20 cellular contexts compared by ENCODE assay signal in genomic region chr4:113921089-113921842, GRCh38. TPM values are rescaled to one million over a fixed set of nuclear protein-coding genes. Genes with fewer than 3 reads are reported as not detected.
DNase-seq lines count a peak whose midpoint lies in the region; ATAC-seq, FAIRE-seq and TF ChIP-seq lines count a peak whose summit lies in the region.
"Had no signal": no experiment of that assay in that cellular context is flagged by ENCODE, and none has a peak within 500 bp of the region (broad histone marks: within the 10 kb centered on the region; RNA-seq: fewer than 3 reads in every experiment).

No MANE protein-coding gene starts in this region.

- H3K4me1 ChIP-seq in Caco-2 (peaks cover 25% of the 10 kb centered on the region), HepG2 (ENCODE audit: insufficient read depth, low read length) (no peaks in the 10 kb centered on the region), right cardiac atrium (ENCODE audit: control insufficient read depth, insufficient read depth, low read length) (no peaks in the 10 kb centered on the region)
- H3K4me1 ChIP-seq: foreskin keratinocyte had no signal

- H3K9me3 ChIP-seq in Caco-2 (no peaks in the 10 kb centered on the region), HepG2 (ENCODE audit: low read length) (no peaks in the 10 kb centered on the region), right cardiac atrium (ENCODE audit: control insufficient read depth, low read length) (no peaks in the 10 kb centered on the region), T-helper 17 cell (ENCODE audit: control insufficient read depth, low read length, poor library complexity, severe bottlenecking) (no peaks in the 10 kb centered on the region)
- H3K9me3 ChIP-seq: mucosa of descending colon, ovary, tibial artery had no signal

- H3K36me3 ChIP-seq in Caco-2 (ENCODE audit: control insufficient read depth, insufficient read depth, low read length): no peaks in the 10 kb centered on the region
- H3K36me3 ChIP-seq in HepG2 (replicated peaks in 1 of 2; ENCODE audit: control insufficient read depth in 1 of 2, insufficient read depth in 2 of 2, low read length in 2 of 2): no peaks in the 10 kb centered on the region
- H3K36me3 ChIP-seq: ovary, tibial artery had no signal

- no peak for TF ChIP-seq EP300 in HepG2 (IDR thresholded peaks at IDR 0.05; ENCODE audit: low read depth in 2 of 2, low read length in 2 of 2)
- no peak for TF ChIP-seq EP300 in HepG2 (CRISPR knock-in tag; IDR thresholded peaks at IDR 0.05; ENCODE audit: borderline replicate concordance)

- no peak for ATAC-seq in HepG2
- no peak for ATAC-seq in right cardiac atrium
- no peak for ATAC-seq in T-helper 17 cell
- ATAC-seq: foreskin keratinocyte, HCT116, mucosa of descending colon had no signal

- no peak overlapping the region for H3K4me3 ChIP-seq in Caco-2 (ENCODE audit: low read depth, low read length)
- H3K4me3 ChIP-seq in HepG2 (replicated peaks in 1 of 3; ENCODE audit: insufficient read depth in 1 of 3, low read depth in 2 of 3, low read length in 3 of 3): no peak overlapping the region
- no peak overlapping the region for H3K4me3 ChIP-seq in right cardiac atrium (ENCODE audit: low read length)
- H3K4me3 ChIP-seq: mucosa of descending colon, ovary, tibial artery had no signal

- H3K27me3 Mint-ChIP-seq in Caco-2 (ENCODE audit: insufficient read depth, unreplicated experiment) (no peaks in the 10 kb centered on the region), HFFc6 (ENCODE audit: insufficient read depth) (no peaks in the 10 kb centered on the region), chondrocyte (ENCODE audit: low read depth) (no peaks in the 10 kb centered on the region), T-helper 17 cell (peaks cover 5% of the 10 kb centered on the region)
- H3K27me3 Mint-ChIP-seq: activated naive CD8-positive, alpha-beta T cell had no signal

- no peak for TF ChIP-seq POLR2A in HepG2 (IDR thresholded peaks at IDR 0.05; ENCODE audit: insufficient read depth in 1 of 2, low read depth in 2 of 2, low read length in 2 of 2)

- CTCF ChIA-PET in Caco-2 (lab: Charles Lee) (no interaction called here), HepG2 (lab: Yijun Ruan, JAX; ENCODE audit: low intra/inter-chr PET ratio, low total read pairs) (no interaction called here)

- DNase-seq in Caco-2 (peak in 1 of 2 experiments; percentile 10), HFFc6 (no peak), chondrocyte (ENCODE audit: low spot score) (no peak), HepG2 (ENCODE audit: low spot score) (no peak), T-helper 9 cell (no peak), right cardiac atrium (no peak), iPS-NIHi7 (ENCODE audit: extremely low spot score) (no peak), T-helper 17 cell (no peak)
- DNase-seq: activated CD8-positive, alpha-beta memory T cell treated with anti-CD3 and anti-CD28 coated beads, Interleukin-2, amount 50 U/mL, for 4 hours; cortex of kidney; immature natural killer cell; mucosa of descending colon; NCI-H2171 treated with DMSO at 0.1 percent for 48 hours; ovary; stimulated activated CD4-positive, alpha-beta T cell treated with anti-CD3 and anti-CD28 coated beads, Interleukin-15, amount 100 ng/mL, for 24 hours; tibial artery had no signal

- H3K27me3 ChIP-seq in Caco-2 (replicated peaks; ENCODE audit: control insufficient read depth, insufficient read depth, low read length) (no peaks in the 10 kb centered on the region), HepG2 (ENCODE audit: control insufficient read depth in 1 of 2, insufficient read depth in 2 of 2, low read length in 2 of 2) (no peaks in the 10 kb centered on the region), right cardiac atrium (ENCODE audit: control insufficient read depth, insufficient read depth) (no peaks in the 10 kb centered on the region)
- H3K27me3 ChIP-seq: foreskin keratinocyte, ovary, tibial artery had no signal

- peaks cover 5% of the 10 kb centered on the region for H3K36me3 Mint-ChIP-seq in Caco-2 (ENCODE audit: insufficient read depth, unreplicated experiment)
- H3K36me3 Mint-ChIP-seq in HFFc6 (ENCODE audit: low read depth): peaks cover 7% of the 10 kb centered on the region
- peaks cover 4% of the 10 kb centered on the region for H3K36me3 Mint-ChIP-seq in chondrocyte (ENCODE audit: low read depth)
- H3K36me3 Mint-ChIP-seq in T-helper 17 cell (ENCODE audit: low read depth): peaks cover 5% of the 10 kb centered on the region
- H3K36me3 Mint-ChIP-seq: activated naive CD8-positive, alpha-beta T cell; immature natural killer cell had no signal

- H3K79me2 ChIP-seq in HepG2 (ENCODE audit: insufficient read depth, low read length): no peaks in the 10 kb centered on the region

- no peak overlapping the region for H3K27ac ChIP-seq in HepG2 (ENCODE audit: extremely low read length, insufficient read depth, low read length)
- H3K27ac ChIP-seq in right cardiac atrium (ENCODE audit: low read length): no peak overlapping the region
- H3K27ac ChIP-seq: foreskin keratinocyte, ovary, tibial artery, VCaP had no signal

- intact Hi-C loops in Caco-2 (cut with micrococcal nuclease; ENCODE audit: unreplicated experiment) (loop anchor here (1.0 kb wide), 1 partner anchor 38 kb away; no protein-coding TSS in a partner anchor), HepG2 (cut with micrococcal nuclease; ENCODE audit: unreplicated experiment) (no loop called here), right cardiac atrium (cut with DNase I) (no loop called here)

- H4K20me1 ChIP-seq in HepG2 (ENCODE audit: insufficient read depth, low read length): no peaks in the 10 kb centered on the region

- peak overlapping the region; percentile 34 for H3K27ac Mint-ChIP-seq in Caco-2 (ENCODE audit: unreplicated experiment)
- H3K27ac Mint-ChIP-seq in HFFc6: peak overlapping the region; percentile 56
- H3K27ac Mint-ChIP-seq in chondrocyte (ENCODE audit: unreplicated experiment): peak overlapping the region; percentile 68
- no peak overlapping the region for H3K27ac Mint-ChIP-seq in T-helper 17 cell
- H3K27ac Mint-ChIP-seq: activated naive CD8-positive, alpha-beta T cell; immature natural killer cell had no signal

- H3K4me3 Mint-ChIP-seq in Caco-2 (ENCODE audit: unreplicated experiment) (no peak overlapping the region), HFFc6 (no peak overlapping the region), chondrocyte (ENCODE audit: unreplicated experiment) (no peak overlapping the region), T-helper 17 cell (no peak overlapping the region)
- H3K4me3 Mint-ChIP-seq: activated naive CD8-positive, alpha-beta T cell; immature natural killer cell had no signal

- POLR2A ChIA-PET in Caco-2 (lab: Charles Lee): interaction anchor here (0.9 kb wide), 1 partner anchor 117 kb away, joined by 4 read pairs; no protein-coding TSS in a partner anchor
- POLR2A ChIA-PET in HepG2 (lab: Yijun Ruan, JAX): no interaction called here

- TF ChIP-seq CTCF in Caco-2 (IDR thresholded peaks at IDR 0.05; ENCODE audit: insufficient read depth in 1 of 2, low read depth in 1 of 2, low read length in 1 of 2, severe bottlenecking in 1 of 2, unreplicated experiment in 1 of 2) (no peak), HFFc6 (IDR thresholded peaks at IDR 0.05) (no peak), chondrocyte (IDR thresholded peaks at IDR 0.05) (no peak), HepG2 (CRISPR knock-in tag; IDR thresholded peaks at IDR 0.05) (no peak)

- H3K4me2 ChIP-seq in HepG2 (ENCODE audit: low read depth, low read length): no peak overlapping the region

- H3K9me3 Mint-ChIP-seq in Caco-2 (ENCODE audit: unreplicated experiment) (no peaks in the 10 kb centered on the region), HFFc6 (no peaks in the 10 kb centered on the region), chondrocyte (ENCODE audit: low read depth) (no peaks in the 10 kb centered on the region)
- H3K9me3 Mint-ChIP-seq: immature natural killer cell had no signal

- H3K4me1 Mint-ChIP-seq in Caco-2 (ENCODE audit: low read depth, unreplicated experiment) (peaks cover 7% of the 10 kb centered on the region), HFFc6 (ENCODE audit: low read depth) (peaks cover 40% of the 10 kb centered on the region), chondrocyte (ENCODE audit: low read depth) (peaks cover 60% of the 10 kb centered on the region), T-helper 17 cell (peaks cover 6% of the 10 kb centered on the region)
- H3K4me1 Mint-ChIP-seq: immature natural killer cell had no signal

- in situ Hi-C loops in HepG2 (cut with HindIII; ENCODE audit: extremely low pct_ligation_motif_present, low pct_unique_long_range_greater_than_20kb): no loop called here

- BruUV-seq in Caco-2 (replicated peaks; lab: Mats Ljungman, UMichigan) (no TSS peak), HepG2 (replicated peaks; lab: Mats Ljungman, UMichigan) (no TSS peak)

- 0% methylated on average over 3 of the region's 3 CpGs for WGBS in HepG2 (ENCODE audit: low lambda C conversion rate)
- WGBS in right cardiac atrium: 71% methylated on average over 3 of the region's 3 CpGs

- H2AFZ ChIP-seq in HepG2 (ENCODE audit: low read length): no peak overlapping the region

- TF ChIP-seq RAD21 in HepG2 (CRISPR knock-in tag; IDR thresholded peaks at IDR 0.05): no peak

- H3K9ac ChIP-seq in HepG2 (ENCODE audit: insufficient read depth, low read depth, low read length): no peak overlapping the region

- no peak for FAIRE-seq in HepG2 (lab: Jason Lieb, UNC)

RNA-seq across cellular contexts. Expression of gene ARSJ, which starts 58.2 kb away (rescaled TPM):
- total RNA-seq in Caco-2 (2022): 7.3 and 10.1 TPM in 2 replicates
- total RNA-seq in HFFc6 (2021; fragmentation: NEBNext Ultra II Directional; extraction: Animal tissue kit (Norgen Biotek cat#: 25700)): 10 to 100 TPM; 33.4 to 40.6 (median 36.1) TPM
- total RNA-seq in chondrocyte: 38.8 to 80.9 TPM (median 77.7 TPM) in 3 replicates
- total RNA-seq in HepG2 (2016; rRNA removed; fragmentation: Illumina TruSeq; extraction: Trizol): not detected in 2 replicates
- not detected in 2 replicates for total RNA-seq in HepG2 (2016; cell fraction: cytosol; rRNA removed; fragmentation: Illumina TruSeq; extraction: Trizol; ENCODE audit: low read depth)
- total RNA-seq in HepG2 (2016; cell fraction: insoluble cytoplasmic fraction; rRNA removed; fragmentation: Illumina TruSeq; extraction: Trizol): not detected in 2 replicates
- total RNA-seq in HepG2 (2016; cell fraction: membrane; rRNA removed; fragmentation: Illumina TruSeq; extraction: Trizol): not detected in 2 replicates
- not detected in 2 replicates for total RNA-seq in HepG2 (2016; cell fraction: nucleus; rRNA removed; fragmentation: Illumina TruSeq; extraction: Trizol)
- not detected in 2 replicates for polyA plus RNA-seq in HepG2 (2011; rRNA removed)
- 0.04 TPM in 1 of 2 replicates, not detected in the other for polyA plus RNA-seq in HepG2 (2011; cell fraction: cytosol; rRNA removed)
- not detected in 2 replicates for polyA plus RNA-seq in HepG2 (2011; cell fraction: nucleus; rRNA removed)
- not detected in 2 replicates for polyA plus RNA-seq in HepG2 (2012)
- polyA plus RNA-seq in HepG2 (2016; cell fraction: cytosol; fragmentation: Illumina TruSeq; extraction: Trizol; ENCODE audit: low read depth): not detected in 2 replicates
- not detected in 2 replicates for polyA plus RNA-seq in HepG2 (2016; cell fraction: insoluble cytoplasmic fraction; fragmentation: Illumina TruSeq; extraction: Trizol; ENCODE audit: low read depth)
- not detected in 2 replicates for polyA plus RNA-seq in HepG2 (2016; cell fraction: membrane; fragmentation: Illumina TruSeq; extraction: Trizol; ENCODE audit: low read depth)
- polyA plus RNA-seq in HepG2 (2016; cell fraction: nucleus; fragmentation: Illumina TruSeq; extraction: Trizol; ENCODE audit: insufficient read depth, low read depth): not detected in 2 replicates
- polyA minus RNA-seq in HepG2 (2011; rRNA and poly(A)+ RNA removed; ENCODE audit: low replicate concordance): 1.8 TPM in 1 of 2 replicates, not detected in the other
- not detected in 2 replicates for polyA minus RNA-seq in HepG2 (2011; cell fraction: cytosol; rRNA and poly(A)+ RNA removed)
- not detected in 2 replicates for polyA minus RNA-seq in HepG2 (2011; cell fraction: nucleus; rRNA and poly(A)+ RNA removed)
- total RNA-seq in right cardiac atrium: 1 to 10 TPM; 4.6 to 8.7 (median 5.9) TPM
- polyA plus RNA-seq in right cardiac atrium: 1.8 TPM
- total RNA-seq in T-helper 17 cell: under 1 TPM in 1 of 2 donors, not detected in 1; 0.45 TPM
